ENCODE assay signal across 16 cellular contexts in the genomic region with DNA sequence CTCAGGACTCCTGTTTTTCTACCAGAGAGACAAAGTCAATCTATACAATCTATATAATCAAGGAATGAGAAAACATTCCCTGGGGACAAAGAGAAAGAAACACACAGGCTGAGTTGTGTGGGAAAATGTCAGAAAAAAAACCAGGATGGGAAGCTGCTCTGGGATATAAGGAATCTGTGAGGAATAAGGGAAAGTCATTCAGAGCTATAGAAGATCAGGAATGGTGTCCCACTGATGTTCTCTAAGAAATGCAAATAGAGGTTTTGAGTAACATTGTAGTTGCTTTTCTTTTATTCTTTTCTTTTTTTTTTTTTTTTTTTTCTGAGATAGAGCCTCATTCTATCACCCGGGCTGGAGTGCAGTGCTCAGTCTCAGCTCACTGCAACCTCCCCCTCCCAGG.
DNase-seq lines count a peak whose midpoint lies in the region; ATAC-seq and TF ChIP-seq lines count a peak whose summit lies in the region.
"Had no signal": no experiment of that assay in that cellular context is flagged by ENCODE, and none has a peak within 500 bp of the region (broad histone marks: within the 10 kb centered on the region; RNA-seq: fewer than 3 reads in every experiment).

No MANE protein-coding gene starts in this region.

- no peaks in the 10 kb centered on the region for H3K79me1 ChIP-seq in H9 (ENCODE audit: insufficient read depth, low read depth, low read length, poor library complexity, severe bottlenecking)

- no peak overlapping the region for H3K23ac ChIP-seq in H9 (ENCODE audit: insufficient read length, low read depth, low read length)

- H3K79me2 ChIP-seq in H9 (ENCODE audit: insufficient read depth, low read length) = no peaks in the 10 kb centered on the region
- H3K79me2 ChIP-seq in mammary epithelial cell (ENCODE audit: insufficient read depth, low read length) = no peaks in the 10 kb centered on the region

- TF ChIP-seq CTCF in H9 (conservative IDR thresholded peaks at IDR 0.05) (no peak), mammary epithelial cell (conservative IDR thresholded peaks at IDR 0.05 in 1 of 2, IDR thresholded peaks at IDR 0.05 in 1 of 2; ENCODE audit: extremely low read depth in 1 of 2, insufficient read depth in 1 of 2, low read depth in 1 of 2, low read length in 2 of 2) (no peak), psoas muscle (IDR thresholded peaks at IDR 0.05) (no peak), heart right ventricle (IDR thresholded peaks at IDR 0.05) (no peak)

- no peak overlapping the region for H3K4ac ChIP-seq in H9 (ENCODE audit: low read depth, low read length)

- ATAC-seq in psoas muscle (no peak), heart right ventricle (no peak)
- ATAC-seq: CD8-positive, alpha-beta T cell had no signal

- in situ Hi-C loops in mammary epithelial cell (cut with MboI; ENCODE audit: low sequenced_read_pairs in 2 of 2) = no loop called here

- intact Hi-C loops in mammary epithelial cell (cut with micrococcal nuclease) (loop anchor here (2.0 kb wide), 1 partner anchor 39 kb away; no protein-coding TSS in a partner anchor), psoas muscle (cut with DNase I) (no loop called here), heart right ventricle (cut with DNase I) (loop anchor here in 1 of 10 donors (10.0 kb wide), 1 partner anchor 261 kb away; no protein-coding TSS in a partner anchor)

- no peak overlapping the region for H2BK5ac ChIP-seq in H9 (ENCODE audit: insufficient read length, low read length)

- peaks cover 4 to 11% (median 9%) of the 10 kb centered on the region in 3 experiments; a peak in 6 of 7 replicates for H3K36me3 Mint-ChIP-seq in H9 (ENCODE audit: insufficient read depth in 1 of 3, low read depth in 3 of 3)
- H3K36me3 Mint-ChIP-seq: CD8-positive, alpha-beta T cell had no signal

- H3K4me2 ChIP-seq in H9 (ENCODE audit: insufficient read depth, insufficient read length, low read length) (no peak overlapping the region), mammary epithelial cell (ENCODE audit: insufficient read depth, low read depth, low read length) (no peak overlapping the region)

- H3K27me3 Mint-ChIP-seq in H9 (ENCODE audit: low read depth) = peaks cover 24% of the 10 kb centered on the region

- no peak overlapping the region for H4K91ac ChIP-seq in H9 (ENCODE audit: insufficient read length, low read depth, low read length)

- dilution Hi-C loops in mammary epithelial cell (cut with HindIII; ENCODE audit: low sequenced_read_pairs) = no loop called here

- CTCF ChIA-PET in mammary epithelial cell (lab: Charles Lee; ENCODE audit: low non-redundant PET) = no interaction called here

- no peaks in the 10 kb centered on the region for H3K23me2 ChIP-seq in H9 (ENCODE audit: insufficient read length, low read depth, low read length, poor library complexity, severe bottlenecking)

- no peak overlapping the region for H4K8ac ChIP-seq in H9 (replicated peaks; ENCODE audit: insufficient read length, low read depth, low read length)

- H3K4me3 ChIP-seq in NT2/D1 (ENCODE audit: insufficient read length, low read depth) = no peak overlapping the region
- H3K4me3 ChIP-seq in mammary epithelial cell (replicated peaks in 1 of 3; ENCODE audit: insufficient read depth in 1 of 3, low read depth in 2 of 3, low read length in 3 of 3) = no peak overlapping the region
- H3K4me3 ChIP-seq in psoas muscle = no peak overlapping the region
- no peak overlapping the region for H3K4me3 ChIP-seq in heart right ventricle
- H3K4me3 ChIP-seq: HAP-1 had no signal

- no peak overlapping the region for H2BK20ac ChIP-seq in H9 (ENCODE audit: low read depth, low read length, poor library complexity, severe bottlenecking)

- no TSS peak for BruUV-seq in mammary epithelial cell (replicated peaks; lab: Mats Ljungman, UMichigan)

- no peaks in the 10 kb centered on the region for H3K27me3 ChIP-seq in H9 (ENCODE audit: insufficient read depth, low read length)
- H3K27me3 ChIP-seq in NT2/D1 (ENCODE audit: insufficient read depth, insufficient read length) = no peaks in the 10 kb centered on the region
- H3K27me3 ChIP-seq in mammary epithelial cell (ENCODE audit: insufficient read depth, low read length) = no peaks in the 10 kb centered on the region
- no peaks in the 10 kb centered on the region for H3K27me3 ChIP-seq in psoas muscle (ENCODE audit: insufficient read depth in 3 of 3, low read length in 2 of 3)
- no peaks in the 10 kb centered on the region for H3K27me3 ChIP-seq in heart right ventricle

- no peak overlapping the region for H2AK5ac ChIP-seq in H9 (ENCODE audit: insufficient read length, low read length)

- H2BK120ac ChIP-seq in H9 (ENCODE audit: low read depth, low read length, poor library complexity, severe bottlenecking) = no peak overlapping the region

- H3K36me3 ChIP-seq in NT2/D1 (ENCODE audit: insufficient read depth, insufficient read length, low read length) (no peaks in the 10 kb centered on the region), mammary epithelial cell (ENCODE audit: insufficient read depth, low read length) (no peaks in the 10 kb centered on the region), psoas muscle (ENCODE audit: insufficient read depth in 1 of 2, low read depth in 1 of 2) (no peaks in the 10 kb centered on the region), heart right ventricle (no peaks in the 10 kb centered on the region)
- H3K36me3 ChIP-seq: HAP-1 had no signal

- H3K27ac ChIP-seq in H9 (ENCODE audit: insufficient read length, low read depth, low read length) (no peak overlapping the region), mammary epithelial cell (ENCODE audit: insufficient read depth, low read depth, low read length) (no peak overlapping the region), psoas muscle (no peak overlapping the region), heart right ventricle (no peak overlapping the region)

- no peak overlapping the region for H2AFZ ChIP-seq in H9 (ENCODE audit: low read length)
- peak overlapping the region; percentile 29 for H2AFZ ChIP-seq in mammary epithelial cell (ENCODE audit: low read depth, low read length)

- DNase-seq in H9 = no peak
- peak; percentile 82 for DNase-seq in NT2/D1 (ENCODE audit: low read depth, low spot score)
- no peak for DNase-seq in mammary epithelial cell
- peak; percentile 18 for DNase-seq in iPS-NIHi11 (ENCODE audit: low spot score)
- DNase-seq in NCI-H1417 (lab: John Stamatoyannopoulos, UW) = no peak
- no peak for DNase-seq in psoas muscle
- no peak for DNase-seq in heart right ventricle
- DNase-seq in stimulated activated naive CD4-positive, alpha-beta T cell (lab: John Stamatoyannopoulos, UW) = no peak
- DNase-seq: CD8-positive, alpha-beta T cell; COR-L47; DND-41; GDM1; HFFc6; KBM-7 had no signal

- H3K56ac ChIP-seq in H9 (ENCODE audit: insufficient read length, low read depth, low read length) = no peak overlapping the region

- H2BK15ac ChIP-seq in H9 (ENCODE audit: low read depth, low read length) = no peak overlapping the region

- no peak overlapping the region for H3K9ac ChIP-seq in H9 (ENCODE audit: extremely low read depth, insufficient read length, low read length)
- no peak overlapping the region for H3K9ac ChIP-seq in NT2/D1 (ENCODE audit: insufficient read length, low read depth)
- H3K9ac ChIP-seq in mammary epithelial cell (ENCODE audit: insufficient read depth, low read length) = no peak overlapping the region

- no peak overlapping the region for H3K14ac ChIP-seq in H9 (ENCODE audit: insufficient read depth, low read length)

- H4K5ac ChIP-seq in H9 (ENCODE audit: insufficient read length, low read depth, low read length) = no peak overlapping the region

- no CpG with 5 or more reads among the region's 1 CpG for WGBS in H9 (ENCODE audit: extremely low coverage, insufficient read length, low lambda C conversion rate)
- no CpG with 5 or more reads among the region's 1 CpG for WGBS in mammary epithelial cell (ENCODE audit: low coverage, missing lambda C conversion rate)
- WGBS in psoas muscle, 3 donors = 92 to 100% (median 96%) methylated on average over 1 of the region's 1 CpG
- WGBS in heart right ventricle, 2 donors = 95 to 100% methylated on average over 1 of the region's 1 CpG

- H3K4me1 ChIP-seq in H9 (ENCODE audit: insufficient read depth, low read length) (peaks cover 8% of the 10 kb centered on the region; the same call in 1 of the 2 replicates), NT2/D1 (ENCODE audit: insufficient read depth, insufficient read length) (no peaks in the 10 kb centered on the region), mammary epithelial cell (ENCODE audit: insufficient read depth, low read length) (peaks cover 16% of the 10 kb centered on the region), psoas muscle (no peaks in the 10 kb centered on the region), heart right ventricle (peaks cover 0 to 3% (median 0%) of the 10 kb centered on the region in 9 donors)

- H2BK12ac ChIP-seq in H9 (ENCODE audit: insufficient read length, low read depth, low read length) = no peak overlapping the region

- H3K4me1 Mint-ChIP-seq in H9 = peaks cover 26 to 31% of the 10 kb centered on the region in 2 experiments

- peaks cover 8% of the 10 kb centered on the region in 2 experiments; a peak in 4 of 5 replicates for H3K9me3 Mint-ChIP-seq in H9
- H3K9me3 Mint-ChIP-seq: HFFc6 had no signal

- no peak overlapping the region for H3K4me3 Mint-ChIP-seq in H9
- H3K4me3 Mint-ChIP-seq: CD14-positive monocyte; CD8-positive, alpha-beta T cell; HFFc6 had no signal

- H3K9me3 ChIP-seq in H9 (ENCODE audit: control insufficient read depth, low read depth, low read length) (peaks cover 5% of the 10 kb centered on the region), NT2/D1 (ENCODE audit: insufficient read depth, low read length) (peaks cover 10% of the 10 kb centered on the region), mammary epithelial cell (replicated peaks; ENCODE audit: insufficient read depth, low read length) (peaks cover 6% of the 10 kb centered on the region), psoas muscle (no peaks in the 10 kb centered on the region), heart right ventricle (peaks cover 0 to 9% (median 0%) of the 10 kb centered on the region in 11 donors)
- H3K9me3 ChIP-seq: HAP-1 had no signal

- H3T11ph ChIP-seq in H9 (ENCODE audit: low read length) = no peak overlapping the region

- peak overlapping the region in 2 of 3 experiments; percentile 86 to 98; a peak in 4 of 7 replicates for H3K27ac Mint-ChIP-seq in H9
- H3K27ac Mint-ChIP-seq: CD14-positive monocyte; CD8-positive, alpha-beta T cell; HFFc6 had no signal

- H3K18ac ChIP-seq in H9 (ENCODE audit: insufficient read length, low read depth, low read length) = no peak overlapping the region

- H4K20me1 ChIP-seq in H9 (ENCODE audit: control insufficient read depth, insufficient read depth, insufficient read length) (no peaks in the 10 kb centered on the region), mammary epithelial cell (ENCODE audit: insufficient read depth, low read length) (no peaks in the 10 kb centered on the region)

Comparison
In these comparisons a context has a peak if more than half of its experiments do, and no peak if none do; other contexts are left out.
1. DNase-seq: peak in NT2/D1 (single experiment) and iPS-NIHi11 (single experiment); none in H9 (single experiment), mammary epithelial cell (single experiment), NCI-H1417 (0 of 3), psoas muscle (0 of 2), heart right ventricle (0 of 2) and stimulated activated naive CD4-positive, alpha-beta T cell (0 of 6).